8 cellular contexts compared by ENCODE assay signal in the genomic region with DNA sequence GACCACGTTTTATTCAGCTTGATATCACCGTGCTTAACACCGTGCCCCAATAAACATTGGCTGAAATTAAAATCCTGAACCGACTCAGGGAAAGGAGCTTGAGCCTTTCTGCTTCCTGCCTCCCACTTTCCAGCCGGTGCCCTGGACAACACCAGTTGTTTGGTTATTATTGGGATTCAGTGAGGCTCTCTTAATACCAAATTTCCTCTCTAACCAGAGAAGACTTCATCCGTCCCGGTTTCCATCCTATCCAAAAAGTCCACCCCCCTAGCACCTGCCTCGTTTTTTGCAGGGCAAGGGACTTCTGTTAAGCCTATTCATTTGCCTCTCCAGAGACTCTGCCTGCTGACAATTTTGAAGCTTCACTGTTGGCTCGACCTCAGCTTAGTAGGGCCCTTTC. TPM values are rescaled to one million over a fixed set of nuclear protein-coding genes. Genes with fewer than 3 reads are reported as not detected.
A peak's percentile ranks its signal among the peaks of the same experiment; 100 is the strongest.
DNase-seq lines count a peak whose midpoint lies in the region; ATAC-seq and TF ChIP-seq lines count a peak whose summit lies in the region.

No MANE protein-coding gene starts in this region.

- H3K9me3 ChIP-seq in Peyer's patch: no peaks in the 10 kb centered on the region
- no peaks in the 10 kb centered on the region for H3K9me3 ChIP-seq in esophagus squamous epithelium
- H3K9me3 ChIP-seq in psoas muscle: no peaks in the 10 kb centered on the region
- H3K9me3 ChIP-seq in Karpas-422 (ENCODE audit: low read length): no peaks in the 10 kb centered on the region

- no peaks in the 10 kb centered on the region for H3K79me2 ChIP-seq in Karpas-422 (ENCODE audit: low read length)

- H4K20me1 ChIP-seq in Karpas-422 (ENCODE audit: insufficient read depth, low read depth, low read length): no peaks in the 10 kb centered on the region

- TF ChIP-seq POLR2A in Peyer's patch (IDR thresholded peaks at IDR 0.05) (no peak), esophagus squamous epithelium (IDR thresholded peaks at IDR 0.05) (no peak)

- H3K4me1 ChIP-seq in Peyer's patch (peaks cover 0 to 6% (median 3%) of the 10 kb centered on the region in 4 donors), esophagus squamous epithelium (peaks cover 12 to 43% (median 16%) of the 10 kb centered on the region in 3 donors), psoas muscle (no peaks in the 10 kb centered on the region), Karpas-422 (ENCODE audit: low read length) (no peaks in the 10 kb centered on the region)

- POLR2A ChIA-PET in RWPE1 (lab: Yijun Ruan, JAX; ENCODE audit: low non-redundant PET): no interaction called here

- H3K27ac ChIP-seq in Peyer's patch (no peak overlapping the region), esophagus squamous epithelium (peak overlapping the region in 2 of 4 donors; percentile 72 to 79), psoas muscle (no peak overlapping the region), RWPE1 (no peak overlapping the region), Karpas-422 (ENCODE audit: low read length) (no peak overlapping the region)

- H3K4me2 ChIP-seq in Karpas-422 (ENCODE audit: low read depth, low read length, poor library complexity, severe bottlenecking): no peak overlapping the region

- peak; percentile 1 for ATAC-seq in GM21390 (IDR thresholded peaks at IDR 0.05; ENCODE audit: unreplicated experiment)
- no peak for ATAC-seq in psoas muscle

- no peak overlapping the region for H2AFZ ChIP-seq in Karpas-422 (ENCODE audit: low read length)

- whole genome bisulfite sequencing in esophagus squamous epithelium, 2 donors: 9 to 14% methylated on average over 9 of the region's 9 CpGs
- 2 to 4% (median 2%) methylated on average over 9 of the region's 9 CpGs for WGBS in psoas muscle, 3 donors

- CTCF ChIA-PET in RWPE1 (lab: Yijun Ruan, JAX): interaction anchor here (0.5 to 1.8 kb wide), 13 partner anchors 9 to 1194 kb away, joined by 3 to 11 read pairs (median 3); no protein-coding TSS in a partner anchor

- no peaks in the 10 kb centered on the region for H3K27me3 ChIP-seq in Peyer's patch
- peaks cover 0 to 72% (median 5%) of the 10 kb centered on the region in 4 donors for H3K27me3 ChIP-seq in esophagus squamous epithelium
- peaks cover 0 to 67% (median 15%) of the 10 kb centered on the region in 3 donors for H3K27me3 ChIP-seq in psoas muscle (ENCODE audit: insufficient read depth in 3 of 3, low read length in 2 of 3)
- no peaks in the 10 kb centered on the region for H3K27me3 ChIP-seq in Karpas-422 (ENCODE audit: low read length)

- no peak overlapping the region for H3K9ac ChIP-seq in Karpas-422 (ENCODE audit: low read length)

- peak overlapping the region in 3 of 4 donors; percentile 45 to 83 (median 60) for H3K4me3 ChIP-seq in Peyer's patch
- peak overlapping the region; percentile 50 to 80 (median 72) for H3K4me3 ChIP-seq in esophagus squamous epithelium
- peak overlapping the region; percentile 62 for H3K4me3 ChIP-seq in psoas muscle
- no peak overlapping the region for H3K4me3 ChIP-seq in Karpas-422 (ENCODE audit: low read length)

- TF ChIP-seq CTCF in Peyer's patch (IDR thresholded peaks at IDR 0.05) (no peak), esophagus squamous epithelium (IDR thresholded peaks at IDR 0.05) (no peak), psoas muscle (IDR thresholded peaks at IDR 0.05) (no peak), RWPE1 (conservative IDR thresholded peaks at IDR 0.05; ENCODE audit: low read depth) (no peak)

- no peaks in the 10 kb centered on the region for H3K9me2 ChIP-seq in Karpas-422 (replicated peaks; ENCODE audit: insufficient read depth, low read length)

- intact Hi-C loops in esophagus squamous epithelium (cut with DNase I) (no loop called here), psoas muscle (cut with DNase I) (loop anchor here in 1 of 2 donors (1.0 to 5.0 kb wide), 2 partner anchors 30 to 71 kb away; no protein-coding TSS in a partner anchor)

- no peak for DNase-seq in Peyer's patch
- DNase-seq in esophagus squamous epithelium (lab: John Stamatoyannopoulos, UW): no peak
- no peak for DNase-seq in psoas muscle
- no peak for DNase-seq in RWPE1 (ENCODE audit: low spot score)
- no peak for DNase-seq in NCI-H1694 (lab: John Stamatoyannopoulos, UW)
- no peak for DNase-seq in Karpas-422
- no peak for DNase-seq in stimulated activated CD4-positive, alpha-beta T cell treated with anti-CD3 and anti-CD28 coated beads, Interleukin-1b, Interleukin-23, amount 100 ng/mL, for 48 hours

- H3K36me3 ChIP-seq in Peyer's patch (no peaks in the 10 kb centered on the region), esophagus squamous epithelium (no peaks in the 10 kb centered on the region), psoas muscle (ENCODE audit: insufficient read depth in 1 of 2, low read depth in 1 of 2) (no peaks in the 10 kb centered on the region), Karpas-422 (ENCODE audit: insufficient read depth, low read length) (no peaks in the 10 kb centered on the region)

RNA-seq across cellular contexts. Expression of gene PRSS12, which starts 0.6 kb away (rescaled TPM):
- total RNA-seq in Peyer's patch (10 to 100 TPM; 23.1 to 71.0 (median 44.1) TPM), esophagus squamous epithelium (1 to 10 TPM; 2.2 to 9.2 (median 4.3) TPM), psoas muscle (under 1 TPM; 0.06 to 0.49 (median 0.18) TPM)
- polyA plus RNA-seq in psoas muscle: under 1 TPM in 2 of 3 donors, not detected in 1; 0.01 to 0.03 TPM
- total RNA-seq in Karpas-422 (2014; rRNA removed; shearing (Covaris generic); ENCODE audit: low replicate concordance): not detected in 2 replicates
